Comparison of ENCODE assay signal across 16 cellular contexts in genomic region chr2:228105526-228106250, GRCh38.
DNase-seq lines count a peak whose midpoint lies in the region; ATAC-seq lines count a peak whose summit lies in the region.
"Had no signal": no experiment of that assay in that cellular context is flagged by ENCODE, and none has a peak within 500 bp of the region (broad histone marks: within the 10 kb centered on the region; RNA-seq: fewer than 3 reads in every experiment).

No MANE protein-coding gene starts in this region.

- DNase-seq in A172 (ENCODE audit: low spot score): peak; percentile 25
- peak; percentile 9 for DNase-seq in M059J (ENCODE audit: low read depth)
- DNase-seq in SK-N-MC (ENCODE audit: low read depth, low spot score): peak; percentile 86
- peak; percentile 90 for DNase-seq in foreskin melanocyte
- no peak for DNase-seq in activated naive CD4-positive, alpha-beta T cell treated with anti-CD3 and anti-CD28 coated beads, Interleukin-2, amount 10 ng/mL, durations not matched to agents 7 days and 5 days
- no peak for DNase-seq in NCI-H1105 (lab: John Stamatoyannopoulos, UW)
- DNase-seq: Calu3; CD8-positive, alpha-beta T cell; DMS79 treated with DMSO at 0.1 percent for 48 hours; GM23248; IMR-90 had no signal

- H3K4me3 Mint-ChIP-seq in activated naive CD4-positive, alpha-beta T cell treated with anti-CD3 and anti-CD28 coated beads, Interleukin-2, amount 10 ng/mL, durations not matched to agents 7 days and 5 days: no peak overlapping the region
- H3K4me3 Mint-ChIP-seq: B cell; CD8-positive, alpha-beta T cell had no signal

- no peak overlapping the region for H3K9ac ChIP-seq in SK-N-MC (ENCODE audit: insufficient read length)
- H3K9ac ChIP-seq: BLaER1 treated with 17β-estradiol and CSF1 and Interleukin-3, amounts not matched to agents 10 nM and 100 nM; GM23248 had no signal

- no peaks in the 10 kb centered on the region for H3K4me1 Mint-ChIP-seq in activated naive CD4-positive, alpha-beta T cell treated with anti-CD3 and anti-CD28 coated beads, Interleukin-2, amount 10 ng/mL, durations not matched to agents 7 days and 5 days
- H3K4me1 Mint-ChIP-seq: B cell had no signal

- no peaks in the 10 kb centered on the region for H3K36me3 ChIP-seq in SK-N-MC (ENCODE audit: insufficient read depth, low read length)
- H3K36me3 ChIP-seq: BLaER1 treated with 17β-estradiol and CSF1 and Interleukin-3, amounts not matched to agents 10 nM and 100 nM; HAP-1 had no signal

- peak overlapping the region; percentile 28; the same call in 1 of the 2 replicates for H3K4me3 ChIP-seq in SK-N-MC
- H3K4me3 ChIP-seq: BLaER1 treated with 17β-estradiol and CSF1 and Interleukin-3, amounts not matched to agents 10 nM and 100 nM; GM23248; HAP-1 had no signal

- ATAC-seq in HG03139 (IDR thresholded peaks at IDR 0.05; ENCODE audit: unreplicated experiment): no peak
- ATAC-seq: CD8-positive, alpha-beta T cell had no signal

- no peaks in the 10 kb centered on the region for H3K36me3 Mint-ChIP-seq in activated naive CD4-positive, alpha-beta T cell treated with anti-CD3 and anti-CD28 coated beads, Interleukin-2, amount 10 ng/mL, durations not matched to agents 7 days and 5 days
- H3K36me3 Mint-ChIP-seq: CD8-positive, alpha-beta T cell had no signal

- H3K9me3 ChIP-seq in SK-N-MC (ENCODE audit: low read depth, low read length): peaks cover 7% of the 10 kb centered on the region; the same call in 1 of the 2 replicates
- H3K9me3 ChIP-seq: HAP-1 had no signal

- CTCF ChIA-PET in activated naive CD4-positive, alpha-beta T cell treated with anti-CD3 and anti-CD28 coated beads, Interleukin-2, amount 10 ng/mL, durations not matched to agents 7 days and 5 days (lab: Charles Lee): interaction anchor here (0.6 kb wide), 1 partner anchor 1243 kb away, joined by 3 read pairs; no protein-coding TSS in a partner anchor

- H3K27ac ChIP-seq in SK-N-MC: peak overlapping the region; percentile 21; the same call in 1 of the 2 replicates
- H3K27ac ChIP-seq: 22Rv1; BLaER1 treated with 17β-estradiol and CSF1 and Interleukin-3, amounts not matched to agents 10 nM and 100 nM; GM23248 had no signal

- H3K27ac Mint-ChIP-seq in activated naive CD4-positive, alpha-beta T cell treated with anti-CD3 and anti-CD28 coated beads, Interleukin-2, amount 10 ng/mL, durations not matched to agents 7 days and 5 days: no peak overlapping the region
- H3K27ac Mint-ChIP-seq: B cell; CD8-positive, alpha-beta T cell had no signal

- peaks cover 3% of the 10 kb centered on the region for H3K9me3 Mint-ChIP-seq in activated naive CD4-positive, alpha-beta T cell treated with anti-CD3 and anti-CD28 coated beads, Interleukin-2, amount 10 ng/mL, durations not matched to agents 7 days and 5 days

- H3K27me3 Mint-ChIP-seq in activated naive CD4-positive, alpha-beta T cell treated with anti-CD3 and anti-CD28 coated beads, Interleukin-2, amount 10 ng/mL, durations not matched to agents 7 days and 5 days: no peaks in the 10 kb centered on the region
- H3K27me3 Mint-ChIP-seq: B cell had no signal

Comparison
In these comparisons a context has a peak if more than half of its experiments do, and no peak if none do; other contexts are left out.
1. DNase-seq: peak in A172 (single experiment), M059J (single experiment), SK-N-MC (single experiment) and foreskin melanocyte (single experiment); none in activated naive CD4-positive, alpha-beta T cell treated with anti-CD3 and anti-CD28 coated beads, Interleukin-2, amount 10 ng/mL, durations not matched to agents 7 days and 5 days (single experiment) and NCI-H1105 (single experiment).